8 cellular contexts compared by ENCODE assay signal in genomic region chr17:37608369-37609169, GRCh38. TPM values are rescaled to one million over a fixed set of nuclear protein-coding genes. Genes with fewer than 3 reads are reported as not detected.
DNase-seq lines count a peak whose midpoint lies in the region; ATAC-seq and TF ChIP-seq lines count a peak whose summit lies in the region.

No MANE protein-coding gene starts in this region.

- TF ChIP-seq POLR2A in heart left ventricle (IDR thresholded peaks at IDR 0.05), result no peak

- H3K9me3 Mint-ChIP-seq in activated naive CD4-positive, alpha-beta T cell treated with anti-CD3 and anti-CD28 coated beads, Interleukin-2, amount 50 U/mL, for 24 hours, result no peaks in the 10 kb centered on the region
- H3K9me3 Mint-ChIP-seq in osteocyte (ENCODE audit: unreplicated experiment), result no peaks in the 10 kb centered on the region

- peak overlapping the region; percentile 87 for H3K27ac Mint-ChIP-seq in activated naive CD4-positive, alpha-beta T cell treated with anti-CD3 and anti-CD28 coated beads, Interleukin-2, amount 50 U/mL, for 24 hours
- H3K27ac Mint-ChIP-seq in osteocyte (ENCODE audit: unreplicated experiment), result peak overlapping the region; percentile 90

- no peaks in the 10 kb centered on the region for H3K27me3 ChIP-seq in heart left ventricle

- DNase-seq in 8988T (peak; percentile 22), GM12865 (ENCODE audit: low read depth) (peak; percentile 47), NCI-H510A treated with DMSO at 0.1 percent for 48 hours (lab: John Stamatoyannopoulos, UW) (peak; percentile 36), heart left ventricle (no peak), osteocyte (ENCODE audit: extremely low spot score, unreplicated experiment) (no peak), middle frontal gyrus (ENCODE audit: extremely low spot score, low spot score) (no peak)

- no peaks in the 10 kb centered on the region for H3K27me3 Mint-ChIP-seq in activated naive CD4-positive, alpha-beta T cell treated with anti-CD3 and anti-CD28 coated beads, Interleukin-2, amount 50 U/mL, for 24 hours
- H3K27me3 Mint-ChIP-seq in osteocyte (ENCODE audit: unreplicated experiment), result no peaks in the 10 kb centered on the region

- intact Hi-C loops in heart left ventricle (cut with DNase I), result loop anchor here in 1 of 10 donors (10.0 kb wide), 1 partner anchor 54 kb away; no protein-coding TSS in a partner anchor

- H3K4me3 ChIP-seq in GM12865 (ENCODE audit: low read depth, low read length) (peak overlapping the region; percentile 100), heart left ventricle (peak overlapping the region; percentile 72 to 99 (median 93))

- H3K27ac ChIP-seq in heart left ventricle, result peak overlapping the region; percentile 49 to 97 (median 94)

- peaks cover 0 to 52% (median 28%) of the 10 kb centered on the region in 12 donors for H3K4me1 ChIP-seq in heart left ventricle

- H3K4me1 Mint-ChIP-seq in activated naive CD4-positive, alpha-beta T cell treated with anti-CD3 and anti-CD28 coated beads, Interleukin-2, amount 50 U/mL, for 24 hours, result peaks cover 41% of the 10 kb centered on the region
- H3K4me1 Mint-ChIP-seq in osteocyte (ENCODE audit: unreplicated experiment), result peaks cover 50% of the 10 kb centered on the region

- H3K36me3 ChIP-seq in heart left ventricle, result peaks cover 0 to 27% (median 15%) of the 10 kb centered on the region in 9 donors

- H3K4me3 Mint-ChIP-seq in activated naive CD4-positive, alpha-beta T cell treated with anti-CD3 and anti-CD28 coated beads, Interleukin-2, amount 50 U/mL, for 24 hours, result peak overlapping the region; percentile 85
- H3K4me3 Mint-ChIP-seq in osteocyte (ENCODE audit: unreplicated experiment), result peak overlapping the region; percentile 86

- H3K36me3 Mint-ChIP-seq in activated naive CD4-positive, alpha-beta T cell treated with anti-CD3 and anti-CD28 coated beads, Interleukin-2, amount 50 U/mL, for 24 hours, result peaks cover 2% of the 10 kb centered on the region
- H3K36me3 Mint-ChIP-seq in osteocyte (ENCODE audit: unreplicated experiment), result peaks cover 16% of the 10 kb centered on the region

- no peaks in the 10 kb centered on the region for H3K9me3 ChIP-seq in heart left ventricle

- TF ChIP-seq CTCF in GM12865 (IDR thresholded peaks at IDR 0.05; ENCODE audit: insufficient read depth, low read depth, low read length, missing control alignments) (no peak), heart left ventricle (IDR thresholded peaks at IDR 0.05) (no peak), osteocyte (IDR thresholded peaks at IDR 0.05) (no peak)

- WGBS in heart left ventricle, 4 donors, result 0 to 1% (median 0%) methylated on average over 11 to 26 of the region's 26 CpGs

- ATAC-seq in HG03045 (IDR thresholded peaks at IDR 0.05; ENCODE audit: unreplicated experiment) (peak; percentile 28), heart left ventricle (peak in 3 of 4 donors; percentile 16 to 55 (median 52))

RNA-seq across cellular contexts. Expression of gene SYNRG, which starts 0.6 kb away (rescaled TPM):
- total RNA-seq in heart left ventricle (10 to 100 TPM; 20.0 to 52.4 (median 34.8) TPM), osteocyte (49.7 and 51.9 TPM in 2 replicates)
- polyA plus RNA-seq in heart left ventricle, result 10 to 100 TPM in 1 of 2 donors, 1 to 10 TPM in 1; 5.7 to 11.7 TPM

RNA-seq across cellular contexts. Expression of gene DDX52, which starts 34.7 kb away (rescaled TPM):
- total RNA-seq in heart left ventricle, result 10 to 100 TPM in 7 of 9 donors, 1 to 10 TPM in 2; 8.9 to 20.9 (median 14.3) TPM
- polyA plus RNA-seq in heart left ventricle, result 10 to 100 TPM in 1 of 2 donors, 1 to 10 TPM in 1; 6.7 to 13.9 TPM
- total RNA-seq in osteocyte, result 46.4 and 47.4 TPM in 2 replicates

Comparison
In these comparisons a context has a peak if more than half of its experiments do, and no peak if none do; other contexts are left out.
1. DNase-seq: peak in 8988T (single experiment), GM12865 (single experiment) and NCI-H510A treated with DMSO at 0.1 percent for 48 hours (single experiment); none in heart left ventricle (0 of 5), osteocyte (single experiment) and middle frontal gyrus (single experiment).